Comparison of ENCODE assay signal across 8 cellular contexts in genomic region chr12:51083140-51083833, GRCh38. TPM values are rescaled to one million over a fixed set of nuclear protein-coding genes. Genes with fewer than 3 reads are reported as not detected.
DNase-seq lines count a peak whose midpoint lies in the region; ATAC-seq and TF ChIP-seq lines count a peak whose summit lies in the region.

Gene CSRNP2, minus strand, starts transcription at chr12:51083596. Its CDS starts 7,035 bp downstream, at chr12:51076561.

- H3K4me2 ChIP-seq in BLaER1, result peak within 1 kb of the TSS; percentile 98

- intact Hi-C loops in activated CD4-positive, alpha-beta T cell treated with anti-CD3 and anti-CD28 coated beads, Interleukin-2, amount 10 ng/mL, durations not matched to agents 24 days and 14 days (cut with micrococcal nuclease), result loop anchor here (1.0 to 5.0 kb wide), 6 partner anchors 35 to 1924 kb away; partner anchors contain the start of genes DAZAP2, EIF4B, LETMD1 and POU6F1

- peaks cover 20% of the 10 kb centered on the region for H3K4me1 ChIP-seq in BLaER1

- DNase-seq in NCI-H526 treated with DMSO at 0.1 percent for 48 hours (lab: John Stamatoyannopoulos, UW), result peak; percentile 88
- DNase-seq in activated CD4-positive, alpha-beta T cell treated with anti-CD3 and anti-CD28 coated beads, Interleukin-2, amount 10 ng/mL, durations not matched to agents 24 days and 14 days, result peak; percentile 98
- peak; percentile 97 for DNase-seq in coronary artery (ENCODE audit: low spot score)
- DNase-seq in left kidney (ENCODE audit: low read depth, low spot score), result peak; percentile 99
- peak; percentile 93 to 95 for DNase-seq in stimulated activated CD4-positive, alpha-beta T cell treated with anti-CD3 and anti-CD28 coated beads, Interleukin-2, amount 100 ng/mL, for 24 hours

- peak within 1 kb of the TSS; percentile 95 for H3K9ac ChIP-seq in BLaER1

- H3K27me3 ChIP-seq in BLaER1, result no peaks in the 10 kb centered on the region

- no peaks in the 10 kb centered on the region for H3K9me3 Mint-ChIP-seq in activated CD4-positive, alpha-beta T cell treated with anti-CD3 and anti-CD28 coated beads, Interleukin-2, amount 10 ng/mL, durations not matched to agents 24 days and 14 days

- H3K4me3 ChIP-seq in BLaER1 (peak within 1 kb of the TSS; percentile 96), coronary artery (peak within 1 kb of the TSS; percentile 99)

- H3K36me3 Mint-ChIP-seq in activated CD4-positive, alpha-beta T cell treated with anti-CD3 and anti-CD28 coated beads, Interleukin-2, amount 10 ng/mL, durations not matched to agents 24 days and 14 days (ENCODE audit: low read depth), result peaks cover 16% of the 10 kb centered on the region

- no peak for TF ChIP-seq CTCF in coronary artery (IDR thresholded peaks at IDR 0.05)

- H4K20me1 ChIP-seq in BLaER1, result peaks cover 32% of the 10 kb centered on the region

- H3K27ac Mint-ChIP-seq in activated CD4-positive, alpha-beta T cell treated with anti-CD3 and anti-CD28 coated beads, Interleukin-2, amount 10 ng/mL, durations not matched to agents 24 days and 14 days, result peak within 1 kb of the TSS; percentile 91

- peak within 1 kb of the TSS; percentile 89 for H3K27ac ChIP-seq in BLaER1
- peak within 1 kb of the TSS; percentile 91 to 100 for H3K27ac ChIP-seq in coronary artery

- peak within 1 kb of the TSS; percentile 95 for H3K4me3 Mint-ChIP-seq in activated CD4-positive, alpha-beta T cell treated with anti-CD3 and anti-CD28 coated beads, Interleukin-2, amount 10 ng/mL, durations not matched to agents 24 days and 14 days

- no peaks in the 10 kb centered on the region for H3K9me3 ChIP-seq in BLaER1

- H3K4me1 Mint-ChIP-seq in activated CD4-positive, alpha-beta T cell treated with anti-CD3 and anti-CD28 coated beads, Interleukin-2, amount 10 ng/mL, durations not matched to agents 24 days and 14 days, result peaks cover 29% of the 10 kb centered on the region

- H3K36me3 ChIP-seq in BLaER1, result peaks cover 13% of the 10 kb centered on the region

- peak; percentile 95 for ATAC-seq in GM19324 (IDR thresholded peaks at IDR 0.05; ENCODE audit: low FRiP score, unreplicated experiment)
- peak; percentile 78 for ATAC-seq in HG03469 (IDR thresholded peaks at IDR 0.05; ENCODE audit: unreplicated experiment)

- no peaks in the 10 kb centered on the region for H3K27me3 Mint-ChIP-seq in activated CD4-positive, alpha-beta T cell treated with anti-CD3 and anti-CD28 coated beads, Interleukin-2, amount 10 ng/mL, durations not matched to agents 24 days and 14 days

RNA-seq across cellular contexts. Expression of gene CSRNP2, which starts in this region (rescaled TPM):
- total RNA-seq in activated CD4-positive, alpha-beta T cell treated with anti-CD3 and anti-CD28 coated beads, Interleukin-2, amount 10 ng/mL, durations not matched to agents 24 days and 14 days, result 22.7 and 22.9 TPM in 2 replicates

Comparison
In these comparisons a context has a peak if more than half of its experiments do, and no peak if none do; other contexts are left out.
1. Peak in every context shown above with its lines: DNase-seq, ATAC-seq, H3K4me3 ChIP-seq and H3K27ac ChIP-seq.